8 cellular contexts compared by ENCODE assay signal in genomic region chr19:4908781-4909171, GRCh38. TPM values are rescaled to one million over a fixed set of nuclear protein-coding genes. Genes with fewer than 3 reads are reported as not detected.
DNase-seq lines count a peak whose midpoint lies in the region; ATAC-seq and TF ChIP-seq lines count a peak whose summit lies in the region.

No MANE protein-coding gene starts in this region.

- DNase-seq in Caco-2 (peak in 1 of 2 experiments; percentile 14), Kasumi-1 (lab: John Stamatoyannopoulos, UW) (no peak), dorsolateral prefrontal cortex (no peak), pons (ENCODE audit: low spot score) (no peak)
- DNase-seq in activated naive CD8-positive, alpha-beta T cell treated with anti-CD3 and anti-CD28 coated beads for 36 hours, result no peak
- DNase-seq in naive thymus-derived CD8-positive, alpha-beta T cell, result no peak

- H3K36me3 ChIP-seq in Caco-2 (ENCODE audit: control insufficient read depth, insufficient read depth, low read length), result no peaks in the 10 kb centered on the region
- peaks cover 22% of the 10 kb centered on the region for H3K36me3 ChIP-seq in HUES64 (ENCODE audit: insufficient read depth, low read length)

- BruUV-seq in Caco-2 (replicated peaks; lab: Mats Ljungman, UMichigan), result no TSS peak

- peaks cover 20% of the 10 kb centered on the region for H3K4me1 ChIP-seq in Caco-2
- peaks cover 27% of the 10 kb centered on the region; the same call in 1 of the 2 replicates for H3K4me1 ChIP-seq in HUES64 (ENCODE audit: insufficient read depth, low read length)

- POLR2A ChIA-PET in Caco-2 (lab: Charles Lee), result interaction anchor here (0.6 to 0.7 kb wide), 2 partner anchors 60 to 99 kb away, joined by 3 to 6 read pairs; partner anchors contain the start of gene KDM4B
- POLR2A ChIA-PET in naive thymus-derived CD8-positive, alpha-beta T cell (lab: Charles Lee), result interaction anchor here (1.0 to 1.5 kb wide), 2 partner anchors 38 to 60 kb away, joined by 3 to 4 read pairs; partner anchors contain the start of gene KDM4B

- CTCF ChIA-PET in Caco-2 (lab: Charles Lee), result no interaction called here

- intact Hi-C loops in Caco-2 (cut with micrococcal nuclease; ENCODE audit: unreplicated experiment), result loop anchor here (1.0 kb wide), 1 partner anchor 36 kb away; no protein-coding TSS in a partner anchor
- intact Hi-C loops in dorsolateral prefrontal cortex (cut with DNase I), result no loop called here

- peak overlapping the region; percentile 76 for H3K4me3 Mint-ChIP-seq in Caco-2 (ENCODE audit: unreplicated experiment)
- H3K4me3 Mint-ChIP-seq in activated naive CD8-positive, alpha-beta T cell treated with anti-CD3 and anti-CD28 coated beads for 36 hours, result peak overlapping the region; percentile 48
- peak overlapping the region; percentile 57 to 80 (median 60) for H3K4me3 Mint-ChIP-seq in naive thymus-derived CD8-positive, alpha-beta T cell

- TF ChIP-seq CTCF in Caco-2 (IDR thresholded peaks at IDR 0.05; ENCODE audit: insufficient read depth in 1 of 2, low read depth in 1 of 2, low read length in 1 of 2, severe bottlenecking in 1 of 2, unreplicated experiment in 1 of 2) (no peak), dorsolateral prefrontal cortex (IDR thresholded peaks at IDR 0.05 in 54 of 56, conservative IDR thresholded peaks at IDR 0.05 in 2 of 56; ENCODE audit: low read depth in 1 of 56, partially characterized antibody in 56 of 56) (no peak)

- H3K27me3 ChIP-seq in Caco-2 (replicated peaks; ENCODE audit: control insufficient read depth, insufficient read depth, low read length) (no peaks in the 10 kb centered on the region), HUES64 (ENCODE audit: insufficient read depth, low read length) (no peaks in the 10 kb centered on the region; the same call in 1 of the 2 replicates), dorsolateral prefrontal cortex (peaks cover 0 to 15% (median 0%) of the 10 kb centered on the region in 45 donors)

- H3K27ac ChIP-seq in HUES64 (ENCODE audit: low read depth, low read length), result no peak overlapping the region
- H3K27ac ChIP-seq in dorsolateral prefrontal cortex, result peak overlapping the region in 1 of 59 donors; percentile 31

- H3K4me1 Mint-ChIP-seq in Caco-2 (ENCODE audit: low read depth, unreplicated experiment), result peaks cover 13% of the 10 kb centered on the region
- H3K4me1 Mint-ChIP-seq in activated naive CD8-positive, alpha-beta T cell treated with anti-CD3 and anti-CD28 coated beads for 36 hours, result peaks cover 45% of the 10 kb centered on the region
- peaks cover 20 to 72% (median 56%) of the 10 kb centered on the region in 4 donors for H3K4me1 Mint-ChIP-seq in naive thymus-derived CD8-positive, alpha-beta T cell

- H3K9me3 ChIP-seq in Caco-2 (no peaks in the 10 kb centered on the region), HUES64 (ENCODE audit: insufficient read depth, low read depth, low read length) (no peaks in the 10 kb centered on the region)

- H3K27me3 Mint-ChIP-seq in Caco-2 (ENCODE audit: insufficient read depth, unreplicated experiment), result no peaks in the 10 kb centered on the region
- H3K27me3 Mint-ChIP-seq in activated naive CD8-positive, alpha-beta T cell treated with anti-CD3 and anti-CD28 coated beads for 36 hours, result no peaks in the 10 kb centered on the region
- no peaks in the 10 kb centered on the region for H3K27me3 Mint-ChIP-seq in naive thymus-derived CD8-positive, alpha-beta T cell

- no peaks in the 10 kb centered on the region for H3K9me3 Mint-ChIP-seq in Caco-2 (ENCODE audit: unreplicated experiment)
- H3K9me3 Mint-ChIP-seq in activated naive CD8-positive, alpha-beta T cell treated with anti-CD3 and anti-CD28 coated beads for 36 hours, result no peaks in the 10 kb centered on the region
- H3K9me3 Mint-ChIP-seq in naive thymus-derived CD8-positive, alpha-beta T cell, result no peaks in the 10 kb centered on the region

- ATAC-seq in naive thymus-derived CD8-positive, alpha-beta T cell, result no peak
- no peak for ATAC-seq in GM18870 (IDR thresholded peaks at IDR 0.05; ENCODE audit: unreplicated experiment)

- 69% methylated on average over 17 of the region's 17 CpGs for WGBS in HUES64

- peak overlapping the region; percentile 22 for H3K27ac Mint-ChIP-seq in Caco-2 (ENCODE audit: unreplicated experiment)
- no peak overlapping the region for H3K27ac Mint-ChIP-seq in activated naive CD8-positive, alpha-beta T cell treated with anti-CD3 and anti-CD28 coated beads for 36 hours
- peak overlapping the region in 5 of 10 donors; percentile 38 to 81 (median 61) for H3K27ac Mint-ChIP-seq in naive thymus-derived CD8-positive, alpha-beta T cell

- peak overlapping the region; percentile 90 for H3K9ac ChIP-seq in HUES64 (ENCODE audit: low read depth, low read length)

- peaks cover 22% of the 10 kb centered on the region for H3K36me3 Mint-ChIP-seq in Caco-2 (ENCODE audit: insufficient read depth, unreplicated experiment)
- peaks cover 36% of the 10 kb centered on the region for H3K36me3 Mint-ChIP-seq in activated naive CD8-positive, alpha-beta T cell treated with anti-CD3 and anti-CD28 coated beads for 36 hours
- H3K36me3 Mint-ChIP-seq in naive thymus-derived CD8-positive, alpha-beta T cell, result peaks cover 0 to 45% (median 0%) of the 10 kb centered on the region in 3 donors

- H3K4me3 ChIP-seq in Caco-2 (ENCODE audit: low read depth, low read length), result peak overlapping the region; percentile 84; the same call in 1 of the 2 replicates
- H3K4me3 ChIP-seq in HUES64 (ENCODE audit: low read length), result peak overlapping the region; percentile 63
- peak overlapping the region in 23 of 59 donors; percentile 57 to 83 (median 74) for H3K4me3 ChIP-seq in dorsolateral prefrontal cortex

RNA-seq across cellular contexts. Expression of gene UHRF1, which starts 0.5 kb away (rescaled TPM):
- total RNA-seq in Caco-2 (2022) (47.6 and 54.6 TPM in 2 replicates), dorsolateral prefrontal cortex (10 to 100 TPM in 8 of 120 experiments, 1 to 10 TPM in 111, under 1 TPM in 1; 0.41 to 13.6 (median 3.8) TPM)
- polyA plus RNA-seq in HUES64 (2013, experiment 1 of 2), result 46.6 TPM
- 45.3 TPM for polyA plus RNA-seq in HUES64 (2013, experiment 2 of 2)
- 100 to 1,000 TPM; 244 to 245 TPM for total RNA-seq in activated naive CD8-positive, alpha-beta T cell treated with anti-CD3 and anti-CD28 coated beads for 36 hours
- under 1 TPM; 0.30 to 0.36 TPM for total RNA-seq in naive thymus-derived CD8-positive, alpha-beta T cell
- polyA plus RNA-seq in naive thymus-derived CD8-positive, alpha-beta T cell, result under 1 TPM; 0.07 to 0.52 (median 0.09) TPM

RNA-seq across cellular contexts. Expression of gene ARRDC5, which starts 6.1 kb away (rescaled TPM):
- total RNA-seq in Caco-2 (2022), result not detected in 2 replicates
- not detected for polyA plus RNA-seq in HUES64 (2013, experiment 1 of 2)
- not detected for polyA plus RNA-seq in HUES64 (2013, experiment 2 of 2)
- total RNA-seq in activated naive CD8-positive, alpha-beta T cell treated with anti-CD3 and anti-CD28 coated beads for 36 hours, result under 1 TPM in 1 of 2 experiments, not detected in 1; 0.12 TPM
- total RNA-seq in naive thymus-derived CD8-positive, alpha-beta T cell, result 10 to 100 TPM; 28.7 to 34.2 TPM
- 1 to 10 TPM; 2.3 to 5.9 (median 3.6) TPM for polyA plus RNA-seq in naive thymus-derived CD8-positive, alpha-beta T cell
- 1 to 10 TPM in 5 of 120 experiments, under 1 TPM in 75, not detected in 40; 0.28 to 1.8 (median 0.50) TPM for total RNA-seq in dorsolateral prefrontal cortex

RNA-seq across cellular contexts. Expression of gene PLIN3, which starts 41.3 kb away (rescaled TPM):
- total RNA-seq in Caco-2 (2022) (60.2 and 63.8 TPM in 2 replicates), dorsolateral prefrontal cortex (100 to 1,000 TPM in 2 of 120 experiments, 10 to 100 TPM in 118; 10.5 to 104 (median 28.0) TPM)
- 42.9 TPM for polyA plus RNA-seq in HUES64 (2013, experiment 1 of 2)
- 48.6 TPM for polyA plus RNA-seq in HUES64 (2013, experiment 2 of 2)
- total RNA-seq in activated naive CD8-positive, alpha-beta T cell treated with anti-CD3 and anti-CD28 coated beads for 36 hours, result 10 to 100 TPM; 14.6 to 14.7 TPM
- total RNA-seq in naive thymus-derived CD8-positive, alpha-beta T cell, result 10 to 100 TPM; 15.9 to 17.3 TPM
- polyA plus RNA-seq in naive thymus-derived CD8-positive, alpha-beta T cell, result 10 to 100 TPM; 14.1 to 17.3 (median 15.2) TPM

Comparison
In these comparisons a context has a peak if more than half of its experiments do, and no peak if none do; other contexts are left out.
1. RNA of gene ARRDC5, which starts 6.1 kb away (total RNA-seq): 28.7 to 34.2 TPM in naive thymus-derived CD8-positive, alpha-beta T cell; 0.28 to 1.8 TPM in dorsolateral prefrontal cortex, 0.12 TPM in activated naive CD8-positive, alpha-beta T cell treated with anti-CD3 and anti-CD28 coated beads for 36 hours and not detected in Caco-2; every median in the first group is over 10 times any median in the second.
2. Peak in every context shown above with its lines, with median percentiles within 50 percentile points of each other: H3K4me3 Mint-ChIP-seq.